In the genomic region with DNA sequence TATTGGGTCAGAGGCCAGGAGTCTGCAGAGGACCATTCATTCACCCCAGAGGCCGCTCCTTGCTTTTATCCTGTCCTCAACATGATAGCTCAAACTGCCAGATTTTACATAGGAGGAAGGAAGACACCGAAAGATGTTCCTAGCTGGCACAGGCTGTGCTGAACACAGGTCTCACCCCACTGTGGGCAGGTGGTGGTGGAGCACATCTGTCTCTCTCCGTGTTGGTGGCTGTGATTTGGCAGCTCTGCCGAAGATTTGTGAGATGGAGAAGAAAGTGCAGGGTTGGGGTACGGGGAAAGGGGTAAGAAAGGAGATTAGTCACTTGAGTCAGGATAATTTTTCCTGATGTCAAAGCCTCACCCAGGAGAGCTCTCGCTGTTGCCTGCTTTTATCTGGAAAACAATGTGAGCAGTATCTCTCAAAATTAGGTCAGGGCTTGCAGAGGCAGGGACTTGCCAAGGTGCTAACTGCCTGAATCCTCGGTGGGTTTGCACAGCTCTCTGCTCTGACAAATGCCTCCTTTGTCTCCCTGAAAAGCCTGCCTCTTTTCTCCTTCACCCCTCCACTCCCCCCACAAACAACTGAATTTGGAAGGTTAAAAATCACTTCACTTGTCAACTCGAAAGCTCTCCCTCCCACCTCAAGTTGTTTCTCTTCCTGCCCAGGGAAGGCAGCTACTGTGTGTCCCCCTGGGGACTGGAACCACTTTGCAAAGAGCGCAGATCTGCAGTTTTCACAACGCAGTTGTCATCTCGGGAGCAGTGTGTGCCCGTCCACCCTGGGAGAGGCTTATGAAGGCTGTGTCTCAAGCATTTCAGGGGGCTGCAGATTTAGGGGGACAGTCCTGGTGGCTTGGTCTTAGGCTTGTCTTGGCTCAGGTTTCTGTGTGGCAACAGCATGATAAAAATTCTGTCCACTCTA, we compare ENCODE assay signal across 16 cellular contexts.
A peak's percentile ranks its signal among the peaks of the same experiment; 100 is the strongest.
DNase-seq lines count a peak whose midpoint lies in the region; ATAC-seq and TF ChIP-seq lines count a peak whose summit lies in the region.
"Had no signal": no experiment of that assay in that cellular context is flagged by ENCODE, and none has a peak within 500 bp of the region (broad histone marks: within the 10 kb centered on the region; RNA-seq: fewer than 3 reads in every experiment).

No MANE protein-coding gene starts in this region.

- in situ Hi-C loops in Panc1 (cut with HindIII; ENCODE audit: low pct_unique_long_range_greater_than_20kb, low sequenced_read_pairs) = no loop called here

- H3K27me3 ChIP-seq in KMS-11 (ENCODE audit: insufficient read depth, low read depth) = no peaks in the 10 kb centered on the region
- H3K27me3 ChIP-seq in Panc1 (ENCODE audit: control insufficient read depth, insufficient read depth, low read length) = peaks cover 35% of the 10 kb centered on the region
- H3K27me3 ChIP-seq in foreskin keratinocyte = no peaks in the 10 kb centered on the region
- H3K27me3 ChIP-seq: upper lobe of left lung had no signal

- intact Hi-C loops in Panc1 (cut with micrococcal nuclease; ENCODE audit: unreplicated experiment) = no loop called here

- no peaks in the 10 kb centered on the region for H3K79me2 ChIP-seq in KMS-11 (ENCODE audit: insufficient read depth, low read depth)

- no TSS peak for BruUV-seq in Panc1 (replicated peaks; lab: Mats Ljungman, UMichigan)

- H3K4me1 ChIP-seq in KMS-11 (ENCODE audit: low read depth, poor library complexity, severe bottlenecking) (peaks cover 40% of the 10 kb centered on the region), Panc1 (ENCODE audit: control insufficient read depth, insufficient read depth, low read length) (no peaks in the 10 kb centered on the region), foreskin keratinocyte (no peaks in the 10 kb centered on the region)
- H3K4me1 ChIP-seq: gastroesophageal sphincter, upper lobe of left lung had no signal

- TF ChIP-seq CTCF in KMS-11 (conservative IDR thresholded peaks at IDR 0.05; ENCODE audit: low read depth, low read length) (no peak), Panc1 (IDR thresholded peaks at IDR 0.05) (no peak), foreskin keratinocyte (conservative IDR thresholded peaks at IDR 0.05) (no peak)

- POLR2A ChIA-PET in Panc1 (lab: Charles Lee) = no interaction called here
- POLR2A ChIA-PET in HEK293T (lab: Yijun Ruan, JAX) = no interaction called here

- H4K20me1 ChIP-seq in KMS-11 (ENCODE audit: insufficient read depth) = no peaks in the 10 kb centered on the region

- H3K27ac ChIP-seq in KMS-11 = peak overlapping the region; percentile 78
- no peak overlapping the region for H3K27ac ChIP-seq in Panc1 (ENCODE audit: low read length)
- no peak overlapping the region for H3K27ac ChIP-seq in foreskin keratinocyte
- H3K27ac ChIP-seq: gastroesophageal sphincter, upper lobe of left lung had no signal

- no peak overlapping the region for H3K4me3 ChIP-seq in KMS-11 (IDR thresholded peaks at IDR 0.05; ENCODE audit: insufficient read depth, low read depth, low read length)
- H3K4me3 ChIP-seq in Panc1 (ENCODE audit: low read depth in 2 of 2, low read length in 2 of 2) = no peak overlapping the region
- H3K4me3 ChIP-seq: gastroesophageal sphincter, upper lobe of left lung had no signal

- peak overlapping the region; percentile 48 for H3K4me2 ChIP-seq in KMS-11

- CTCF ChIA-PET in Panc1 (lab: Charles Lee) (no interaction called here), HEK293T (lab: Yijun Ruan, JAX) (no interaction called here)

- H3K36me3 ChIP-seq in KMS-11 (ENCODE audit: insufficient read depth) (no peaks in the 10 kb centered on the region), Panc1 (ENCODE audit: control insufficient read depth, insufficient read depth, low read length) (no peaks in the 10 kb centered on the region)
- H3K36me3 ChIP-seq: gastroesophageal sphincter, upper lobe of left lung had no signal

- DNase-seq in Panc1 (ENCODE audit: low read depth, low spot score) = no peak
- DNase-seq in foreskin keratinocyte = peak in 1 of 2 donors; percentile 15
- DNase-seq in putamen (ENCODE audit: low spot score) = peak; percentile 78
- no peak for DNase-seq in activated CD4-positive, alpha-beta T cell treated with anti-CD3 and anti-CD28 coated beads for 4 hours
- no peak for DNase-seq in stimulated activated CD4-positive, alpha-beta T cell treated with anti-CD3 and anti-CD28 coated beads, Interleukin-2, amount 100 ng/mL, for 24 hours
- no peak for DNase-seq in HEK293T (ENCODE audit: extremely low spot score)
- DNase-seq: activated CD4-positive, CD25-positive, alpha-beta regulatory T cell treated with anti-CD3 and anti-CD28 coated beads, Interleukin-2, amount 50 U/mL, for 72 hours; activated CD8-positive, alpha-beta memory T cell treated with anti-CD3 and anti-CD28 coated beads, Interleukin-2, amount 50 U/mL, for 48 hours; activated naive CD4-positive, alpha-beta T cell treated with anti-CD3 and anti-CD28 coated beads, Interleukin-2, amount 50 U/mL, for 16 hours; NCI-H2081 treated with DMSO at 0.1 percent for 48 hours; stimulated activated CD4-positive, alpha-beta T cell treated with anti-CD3 and anti-CD28 coated beads, Interleukin-1b, Interleukin-23, amount 100 ng/mL, for 48 hours; stimulated activated CD8-positive, alpha-beta memory T cell treated with anti-CD3 and anti-CD28 coated beads, Interleukin-4, amount 100 ng/mL, for 48 hours; upper lobe of left lung had no signal

- no peaks in the 10 kb centered on the region for H3K9me3 ChIP-seq in Panc1 (ENCODE audit: control insufficient read depth, insufficient read depth, low read depth, low read length)
- H3K9me3 ChIP-seq: gastroesophageal sphincter, upper lobe of left lung had no signal

- peak overlapping the region; percentile 32; the same call in 1 of the 2 replicates for H3K9ac ChIP-seq in KMS-11

- ATAC-seq in Panc1 (peak; percentile 56; the same call in 1 of the 2 replicates), foreskin keratinocyte (peak; percentile 35), GM19452 (IDR thresholded peaks at IDR 0.05; ENCODE audit: unreplicated experiment) (no peak)

- H2AFZ ChIP-seq in KMS-11 (ENCODE audit: low read depth) = peak overlapping the region; percentile 41; the same call in 1 of the 2 replicates

TF ChIP-seq in HEK293T, 16 proteins besides CTCF, POLR2A, EP300 and RAD21:
- no peak for TF ChIP-seq BHLHE40 (IDR thresholded peaks at IDR 0.05; ENCODE audit: borderline replicate concordance)
- TF ChIP-seq SP1 (IDR thresholded peaks at IDR 0.05) = no peak
- no peak for TF ChIP-seq CTBP1 (IDR thresholded peaks at IDR 0.05; ENCODE audit: borderline replicate concordance)
- no peak for TF ChIP-seq FOXA1 (IDR thresholded peaks at IDR 0.05)
- no peak for TF ChIP-seq FOXK2 (IDR thresholded peaks at IDR 0.05)
- TF ChIP-seq ELF4 (IDR thresholded peaks at IDR 0.05) = no peak
- no peak for TF ChIP-seq LEF1 (IDR thresholded peaks at IDR 0.05; ENCODE audit: borderline replicate concordance)
- TF ChIP-seq SUZ12 (IDR thresholded peaks at IDR 0.05) = no peak
- no peak for TF ChIP-seq HDGF (IDR thresholded peaks at IDR 0.05; ENCODE audit: borderline replicate concordance)
- no peak for TF ChIP-seq ARNT (IDR thresholded peaks at IDR 0.05)
- TF ChIP-seq TARDBP (IDR thresholded peaks at IDR 0.05) = no peak
